10 cellular contexts compared by ENCODE assay signal in genomic region chr22:50085211-50085999, GRCh38. TPM values are rescaled to one million over a fixed set of nuclear protein-coding genes. Genes with fewer than 3 reads are reported as not detected.
DNase-seq lines count a peak whose midpoint lies in the region; ATAC-seq, FAIRE-seq and TF ChIP-seq lines count a peak whose summit lies in the region.
"Had no signal": no experiment of that assay in that cellular context is flagged by ENCODE, and none has a peak within 500 bp of the region (broad histone marks: within the 10 kb centered on the region; RNA-seq: fewer than 3 reads in every experiment).

TSS of gene MLC1 (minus strand) at chr22:50085426. CDS start at chr22:50084902, 524 bp downstream.

- peaks cover 4% of the 10 kb centered on the region for H3K36me3 Mint-ChIP-seq in activated CD4-positive, alpha-beta T cell treated with anti-CD3 and anti-CD28 coated beads, Interleukin-2, amount 10 ng/mL, durations not matched to agents 24 days and 14 days (ENCODE audit: low read depth)

- intact Hi-C loops in activated CD4-positive, alpha-beta T cell treated with anti-CD3 and anti-CD28 coated beads, Interleukin-2, amount 10 ng/mL, durations not matched to agents 24 days and 14 days (cut with micrococcal nuclease): no loop called here

- H3K27me3 ChIP-seq in smooth muscle cell (ENCODE audit: low read depth): no peaks in the 10 kb centered on the region
- H3K27me3 ChIP-seq: colonic mucosa had no signal

- H3K4me1 Mint-ChIP-seq in activated CD4-positive, alpha-beta T cell treated with anti-CD3 and anti-CD28 coated beads, Interleukin-2, amount 10 ng/mL, durations not matched to agents 24 days and 14 days: peaks cover 5% of the 10 kb centered on the region

- H3K79me2 ChIP-seq in smooth muscle cell (ENCODE audit: low read depth): no peaks in the 10 kb centered on the region

- FAIRE-seq in RCC 7860 (lab: Jason Lieb, UNC): no peak

- peaks cover 10% of the 10 kb centered on the region for H3K9me3 Mint-ChIP-seq in activated CD4-positive, alpha-beta T cell treated with anti-CD3 and anti-CD28 coated beads, Interleukin-2, amount 10 ng/mL, durations not matched to agents 24 days and 14 days

- H3K27me3 Mint-ChIP-seq in activated CD4-positive, alpha-beta T cell treated with anti-CD3 and anti-CD28 coated beads, Interleukin-2, amount 10 ng/mL, durations not matched to agents 24 days and 14 days: peaks cover 17% of the 10 kb centered on the region

- peak within 1 kb of the TSS; percentile 52 for H3K4me3 Mint-ChIP-seq in activated CD4-positive, alpha-beta T cell treated with anti-CD3 and anti-CD28 coated beads, Interleukin-2, amount 10 ng/mL, durations not matched to agents 24 days and 14 days

- peak within 1 kb of the TSS; percentile 88 for H2AFZ ChIP-seq in smooth muscle cell (ENCODE audit: low read depth)

- no peaks in the 10 kb centered on the region for H3K9me3 ChIP-seq in smooth muscle cell (replicated peaks; ENCODE audit: low read depth)
- H3K9me3 ChIP-seq: colonic mucosa had no signal

- no peak for ATAC-seq in GM18870 (IDR thresholded peaks at IDR 0.05; ENCODE audit: unreplicated experiment)

- H3K9ac ChIP-seq in smooth muscle cell (ENCODE audit: low read depth): no peak within 1 kb of the TSS

- no peaks in the 10 kb centered on the region for H3K36me3 ChIP-seq in smooth muscle cell (ENCODE audit: low read depth)
- H3K36me3 ChIP-seq: colonic mucosa had no signal

- H3K27ac ChIP-seq in smooth muscle cell (ENCODE audit: low read depth): no peak within 1 kb of the TSS
- H3K27ac ChIP-seq: colonic mucosa had no signal

- H4K20me1 ChIP-seq in smooth muscle cell (ENCODE audit: low read depth): no peaks in the 10 kb centered on the region

- no peak within 1 kb of the TSS for H3K27ac Mint-ChIP-seq in activated CD4-positive, alpha-beta T cell treated with anti-CD3 and anti-CD28 coated beads, Interleukin-2, amount 10 ng/mL, durations not matched to agents 24 days and 14 days

- WGBS in smooth muscle cell (ENCODE audit: low lambda C conversion rate): 20% methylated on average over 30 of the region's 30 CpGs

- peak; percentile 59 for DNase-seq in activated CD4-positive, alpha-beta T cell treated with anti-CD3 and anti-CD28 coated beads, Interleukin-2, amount 10 ng/mL, durations not matched to agents 24 days and 14 days
- no peak for DNase-seq in activated CD4-positive, alpha-beta T cell treated with anti-CD3 and anti-CD28 coated beads, Interleukin-2, amount 50 U/mL, for 1 hour
- DNase-seq in SW480 (ENCODE audit: low spot score) (peak; percentile 42), epithelial cell of esophagus (ENCODE audit: low read depth) (peak; percentile 25), smooth muscle cell (lab: John Stamatoyannopoulos, UW; ENCODE audit: unreplicated experiment) (peak; percentile 34), NCI-H69 (lab: John Stamatoyannopoulos, UW) (no peak), RCC 7860 (ENCODE audit: low spot score) (no peak)
- DNase-seq: colonic mucosa, mesendoderm had no signal

- H3K4me2 ChIP-seq in smooth muscle cell: no peak within 1 kb of the TSS

- H3K4me3 ChIP-seq in epithelial cell of esophagus (ENCODE audit: low read length) (no peak within 1 kb of the TSS), smooth muscle cell (no peak within 1 kb of the TSS)
- H3K4me3 ChIP-seq: colonic mucosa had no signal

- H3F3A ChIP-seq in smooth muscle cell (ENCODE audit: low read depth): peaks cover 14% of the 10 kb centered on the region

- H3K4me1 ChIP-seq in smooth muscle cell (ENCODE audit: low read depth): peaks cover 8% of the 10 kb centered on the region

- TF ChIP-seq CTCF in epithelial cell of esophagus (IDR thresholded peaks at IDR 0.05; ENCODE audit: insufficient read depth, low read depth, low read length, missing control alignments) (no peak), smooth muscle cell (IDR thresholded peaks at IDR 0.05; ENCODE audit: borderline replicate concordance, insufficient read depth, poor library complexity, severe bottlenecking) (no peak)

RNA-seq across cellular contexts. Expression of gene MLC1, which starts in this region (rescaled TPM):
- total RNA-seq in activated CD4-positive, alpha-beta T cell treated with anti-CD3 and anti-CD28 coated beads, Interleukin-2, amount 10 ng/mL, durations not matched to agents 24 days and 14 days: not detected in 2 replicates
- total RNA-seq in smooth muscle cell: 4.2 and 5.6 TPM in 2 replicates
- 5.6 and 6.3 TPM in 2 replicates for polyA plus RNA-seq in smooth muscle cell
- total RNA-seq: colonic mucosa had no signal

Comparison
In these comparisons a context has a peak if more than half of its experiments do, and no peak if none do; other contexts are left out.
1. Peak in DNase-seq in activated CD4-positive, alpha-beta T cell treated with anti-CD3 and anti-CD28 coated beads, Interleukin-2, amount 10 ng/mL, durations not matched to agents 24 days and 14 days; RNA of the gene not detected or under 1 TPM.
2. DNase-seq: peak in SW480 (single experiment), epithelial cell of esophagus (single experiment) and smooth muscle cell (single experiment); none in activated CD4-positive, alpha-beta T cell treated with anti-CD3 and anti-CD28 coated beads, Interleukin-2, amount 50 U/mL, for 1 hour (single experiment), NCI-H69 (single experiment) and RCC 7860 (single experiment).